22 cellular contexts compared by ENCODE assay signal in genomic region chr2:119435148-119435952, GRCh38. TPM values are rescaled to one million over a fixed set of nuclear protein-coding genes. Genes with fewer than 3 reads are reported as not detected.
A peak's percentile ranks its signal among the peaks of the same experiment; 100 is the strongest.
DNase-seq lines count a peak whose midpoint lies in the region; ATAC-seq and TF ChIP-seq lines count a peak whose summit lies in the region.
"Had no signal": no experiment of that assay in that cellular context is flagged by ENCODE, and none has a peak within 500 bp of the region (broad histone marks: within the 10 kb centered on the region; RNA-seq: fewer than 3 reads in every experiment).

No MANE protein-coding gene starts in this region.

- H3K9ac ChIP-seq in parathyroid adenoma = peak overlapping the region; percentile 61
- H3K9ac ChIP-seq: BLaER1 had no signal

- H3K4me3 ChIP-seq in GM12865 (ENCODE audit: low read depth, low read length) (no peak overlapping the region), parathyroid adenoma (ENCODE audit: low read depth, low read length) (peak overlapping the region; percentile 94)
- H3K4me3 ChIP-seq: BLaER1, MG63, vagina had no signal

- no peak overlapping the region for H2AFZ ChIP-seq in parathyroid adenoma

- intact Hi-C loops in natural killer cell (cut with micrococcal nuclease) = no loop called here

- H3K27ac ChIP-seq in parathyroid adenoma = peak overlapping the region; percentile 100
- H3K27ac ChIP-seq: BLaER1, vagina had no signal

- peaks cover 27 to 30% of the 10 kb centered on the region in 2 donors for H3K27me3 Mint-ChIP-seq in natural killer cell (ENCODE audit: low read depth in 2 of 2)

- peaks cover 43% of the 10 kb centered on the region for H3K4me1 ChIP-seq in parathyroid adenoma

- ATAC-seq in natural killer cell (no peak), HG02970 (IDR thresholded peaks at IDR 0.05; ENCODE audit: low FRiP score, unreplicated experiment) (no peak)

- no peaks in the 10 kb centered on the region for H3K9me3 Mint-ChIP-seq in natural killer cell
- H3K9me3 Mint-ChIP-seq: dendritic cell treated with granulocyte-macrophage colony-stimulating factor and Interleukin-4, amounts not matched to agents 40 ng/mL and 50 ng/mL, for 4 days; IgD-negative memory B cell; mesothelial cell of epicardium; T-helper 1 cell treated with Interleukin-12 subunit alpha and Interleukin-12 subunit beta and Interleukin-4 antibody, amounts not matched to agents 30 μg/mL and 1 μg/mL, for 36 hours had no signal

- no peaks in the 10 kb centered on the region for H3K36me3 Mint-ChIP-seq in natural killer cell

- DNase-seq in GM12865 (ENCODE audit: low read depth) (peak; percentile 23), SW480 (ENCODE audit: low spot score) (peak; percentile 40), left kidney (ENCODE audit: low read depth, low spot score) (peak; percentile 36), natural killer cell (no peak), DMS 273 treated with DMSO at 0.1 percent for 48 hours (lab: John Stamatoyannopoulos, UW) (no peak)
- no peak for DNase-seq in central memory CD4-positive, alpha-beta T cell
- DNase-seq: activated CD4-positive, alpha-beta T cell treated with anti-CD3 and anti-CD28 coated beads, Interleukin-2, amount 50 U/mL, for 1 hour; activated CD8-positive, alpha-beta memory T cell treated with anti-CD3 and anti-CD28 coated beads, Interleukin-2, amount 50 U/mL, for 48 hours; activated gamma-delta T cell; hippocampal formation; MG63; NCI-H146; NCI-H82; stimulated activated CD4-positive, alpha-beta T cell treated with anti-CD3 and anti-CD28 coated beads, Interleukin-12 subunit alpha, Interleukin-12 subunit beta, amount 100 ng/mL, for 4 hours had no signal

- no peaks in the 10 kb centered on the region for H3K27me3 ChIP-seq in parathyroid adenoma (ENCODE audit: control insufficient read depth, insufficient read depth, low read length)
- H3K27me3 ChIP-seq: MG63, vagina had no signal

- H3K4me2 ChIP-seq in parathyroid adenoma (ENCODE audit: low read length) = peak overlapping the region; percentile 92
- H3K4me2 ChIP-seq: BLaER1 had no signal

- H3K4me1 Mint-ChIP-seq in natural killer cell = peaks cover 5 to 6% of the 10 kb centered on the region in 2 donors

- TF ChIP-seq CTCF in GM12865 (IDR thresholded peaks at IDR 0.05; ENCODE audit: insufficient read depth, low read depth, low read length, missing control alignments) (no peak), parathyroid adenoma (IDR thresholded peaks at IDR 0.05) (no peak), natural killer cell (IDR thresholded peaks at IDR 0.05) (no peak)

- no peaks in the 10 kb centered on the region for H3K36me3 ChIP-seq in parathyroid adenoma (ENCODE audit: control insufficient read depth, insufficient read depth, low read length)
- H3K36me3 ChIP-seq: BLaER1, MG63, vagina had no signal

- H3K79me2 ChIP-seq in parathyroid adenoma = peaks cover 44% of the 10 kb centered on the region

- H3K27ac Mint-ChIP-seq in natural killer cell = no peak overlapping the region
- H3K27ac Mint-ChIP-seq: dendritic cell treated with granulocyte-macrophage colony-stimulating factor and Interleukin-4, amounts not matched to agents 40 ng/mL and 50 ng/mL, for 4 days; IgD-negative memory B cell; mesothelial cell of epicardium; T-helper 1 cell treated with Interleukin-12 subunit alpha and Interleukin-12 subunit beta and Interleukin-4 antibody, amounts not matched to agents 30 μg/mL and 1 μg/mL, for 36 hours had no signal

- no peaks in the 10 kb centered on the region for H3K9me3 ChIP-seq in parathyroid adenoma (ENCODE audit: control insufficient read depth, low read length)
- H3K9me3 ChIP-seq: BLaER1, MG63, vagina had no signal

- H3K4me3 Mint-ChIP-seq in natural killer cell = no peak overlapping the region
- H3K4me3 Mint-ChIP-seq: dendritic cell treated with granulocyte-macrophage colony-stimulating factor and Interleukin-4, amounts not matched to agents 40 ng/mL and 50 ng/mL, for 4 days; mesothelial cell of epicardium; T-helper 1 cell treated with Interleukin-12 subunit alpha and Interleukin-12 subunit beta and Interleukin-4 antibody, amounts not matched to agents 30 μg/mL and 1 μg/mL, for 36 hours had no signal

RNA-seq across cellular contexts. Expression of gene TMEM37, which starts 3.7 kb away (rescaled TPM):
- not detected for total RNA-seq in natural killer cell

Comparison
In these comparisons a context has a peak if more than half of its experiments do, and no peak if none do; other contexts are left out.
1. DNase-seq: peak in GM12865 (single experiment), SW480 (single experiment) and left kidney (single experiment); none in central memory CD4-positive, alpha-beta T cell (single experiment), natural killer cell (single experiment) and DMS 273 treated with DMSO at 0.1 percent for 48 hours (single experiment).